ENCODE assay signal across 8 cellular contexts in genomic region chr3:194070634-194071409, GRCh38.
DNase-seq lines count a peak whose midpoint lies in the region; ATAC-seq and TF ChIP-seq lines count a peak whose summit lies in the region.

No MANE protein-coding gene starts in this region.

- peak overlapping the region; percentile 45 for H3K4me3 ChIP-seq in AG09309 (ENCODE audit: control insufficient read depth, low read depth, low read length)

- ATAC-seq in GM18861 (IDR thresholded peaks at IDR 0.05; ENCODE audit: unreplicated experiment) (peak; percentile 88), HG03064 (IDR thresholded peaks at IDR 0.05; ENCODE audit: low read depth, unreplicated experiment) (peak; percentile 94)

- DNase-seq in AG09309 (ENCODE audit: low read depth) (peak; percentile 57), NCI-H2171 treated with DMSO at 0.1 percent for 48 hours (lab: John Stamatoyannopoulos, UW) (peak; percentile 86), ecto neural progenitor cell (ENCODE audit: low spot score) (peak; percentile 86), lung microvascular endothelial cell (ENCODE audit: low read depth in 2 of 2) (peak; percentile 99)
- DNase-seq in activated CD4-positive, alpha-beta T cell treated with anti-CD3 and anti-CD28 coated beads, Interleukin-2, amount 50 U/mL, for 24 hours (ENCODE audit: low read depth in 1 of 2, low spot score in 1 of 2), result peak; percentile 41 to 48
- DNase-seq in stimulated activated CD4-positive, alpha-beta T cell treated with anti-CD3 and anti-CD28 coated beads, TNF-alpha, amount 100 ng/mL, for 24 hours (ENCODE audit: low read depth in 3 of 3), result peak; percentile 25 to 81 (median 51)

- TF ChIP-seq CTCF in AG09309 (IDR thresholded peaks at IDR 0.05; ENCODE audit: control insufficient read depth, insufficient read depth, low read depth, low read length, missing control alignments), result no peak

Comparison
In these comparisons a context has a peak if more than half of its experiments do, and no peak if none do; other contexts are left out.
1. Peak in every context shown above with its lines: DNase-seq, ATAC-seq and H3K4me3 ChIP-seq.
2. DNase-seq: peak in every context shown above with its lines; median percentile 99 in lung microvascular endothelial cell; 86 in NCI-H2171 treated with DMSO at 0.1 percent for 48 hours; 86 in ecto neural progenitor cell; 57 in AG09309; 51 in stimulated activated CD4-positive, alpha-beta T cell treated with anti-CD3 and anti-CD28 coated beads, TNF-alpha, amount 100 ng/mL, for 24 hours; 44 in activated CD4-positive, alpha-beta T cell treated with anti-CD3 and anti-CD28 coated beads, Interleukin-2, amount 50 U/mL, for 24 hours.